In genomic region chr3:11558002-11558401, GRCh38 we compare ENCODE assay signal across 9 cellular contexts.
DNase-seq lines count a peak whose midpoint lies in the region; ATAC-seq and TF ChIP-seq lines count a peak whose summit lies in the region.
"Had no signal": no experiment of that assay in that cellular context is flagged by ENCODE, and none has a peak within 500 bp of the region (broad histone marks: within the 10 kb centered on the region; RNA-seq: fewer than 3 reads in every experiment).

No MANE protein-coding gene starts in this region.

- no peak for ATAC-seq in GM18861 (IDR thresholded peaks at IDR 0.05; ENCODE audit: unreplicated experiment)

- POLR2A ChIA-PET in RWPE1 (lab: Yijun Ruan, JAX; ENCODE audit: low non-redundant PET): no interaction called here

- CTCF ChIA-PET in RWPE1 (lab: Yijun Ruan, JAX): interaction anchor here (0.5 to 0.6 kb wide), 2 partner anchors 17 to 1382 kb away, joined by 3 to 8 read pairs; no protein-coding TSS in a partner anchor

- TF ChIP-seq CTCF in RWPE1 (conservative IDR thresholded peaks at IDR 0.05; ENCODE audit: low read depth): no peak
- TF ChIP-seq CTCF in epithelial cell of esophagus (IDR thresholded peaks at IDR 0.05; ENCODE audit: insufficient read depth, low read depth, low read length, missing control alignments): no peak

- peak; percentile 88 for DNase-seq in EH (ENCODE audit: low read depth)
- peak; percentile 71 for DNase-seq in RWPE1 (ENCODE audit: low spot score)
- peak; percentile 95 for DNase-seq in epithelial cell of esophagus (ENCODE audit: low read depth)
- DNase-seq in posterior vena cava (ENCODE audit: low spot score): peak; percentile 85
- no peak for DNase-seq in NK-92 treated with Interleukin-12 subunit alpha and Interleukin-12 subunit beta, amount 100 ng/mL, for 24 hours (lab: John Stamatoyannopoulos, UW)
- no peak for DNase-seq in DMS53 (lab: John Stamatoyannopoulos, UW)
- no peak for DNase-seq in COR-L47 (lab: John Stamatoyannopoulos, UW)

- H3K27ac ChIP-seq in RWPE1: peak overlapping the region; percentile 86
- H3K27ac ChIP-seq: parathyroid adenoma had no signal

- intact Hi-C loops in posterior vena cava (cut with DNase I): no loop called here

- H3K4me3 ChIP-seq in epithelial cell of esophagus (ENCODE audit: low read length): no peak overlapping the region

Comparison
In these comparisons a context has a peak if more than half of its experiments do, and no peak if none do; other contexts are left out.
1. DNase-seq: peak in EH (single experiment), RWPE1 (single experiment), epithelial cell of esophagus (single experiment) and posterior vena cava (single experiment); none in NK-92 treated with Interleukin-12 subunit alpha and Interleukin-12 subunit beta, amount 100 ng/mL, for 24 hours (single experiment), DMS53 (single experiment) and COR-L47 (single experiment).